Comparison of ENCODE assay signal across 8 cellular contexts in genomic region chr7:73725703-73726466, GRCh38. TPM values are rescaled to one million over a fixed set of nuclear protein-coding genes. Genes with fewer than 3 reads are reported as not detected.
DNase-seq lines count a peak whose midpoint lies in the region; ATAC-seq and TF ChIP-seq lines count a peak whose summit lies in the region.

No MANE protein-coding gene starts in this region.

- no peaks in the 10 kb centered on the region for H3K36me3 Mint-ChIP-seq in activated CD4-positive, alpha-beta T cell treated with anti-CD3 and anti-CD28 coated beads, Interleukin-2, amount 10 ng/mL, durations not matched to agents 24 days and 14 days (ENCODE audit: low read depth)
- no peaks in the 10 kb centered on the region for H3K36me3 Mint-ChIP-seq in chondrocyte (ENCODE audit: low read depth)

- CTCF ChIA-PET in AG04449 (lab: Yijun Ruan, JAX): interaction anchor here (0.6 to 8.6 kb wide), 40 partner anchors 10 to 273 kb away, joined by 3 to 219 read pairs (median 4); partner anchors contain the start of genes ABHD11 and VPS37D

- peaks cover 3% of the 10 kb centered on the region for H3K4me1 Mint-ChIP-seq in activated CD4-positive, alpha-beta T cell treated with anti-CD3 and anti-CD28 coated beads, Interleukin-2, amount 10 ng/mL, durations not matched to agents 24 days and 14 days
- H3K4me1 Mint-ChIP-seq in chondrocyte (ENCODE audit: low read depth): peaks cover 14% of the 10 kb centered on the region

- TF ChIP-seq RAD21 in liver (IDR thresholded peaks at IDR 0.05): peak; percentile 95 to 98

- no peaks in the 10 kb centered on the region for H3K27me3 ChIP-seq in liver (ENCODE audit: control insufficient read depth in 4 of 4, insufficient read depth in 4 of 4, low read length in 3 of 4)

- TF ChIP-seq CTCF in AG04449 (IDR thresholded peaks at IDR 0.05; ENCODE audit: insufficient read depth, low read length, missing control alignments): peak; percentile 99
- TF ChIP-seq CTCF in chondrocyte (IDR thresholded peaks at IDR 0.05): peak; percentile 88
- TF ChIP-seq CTCF in liver (IDR thresholded peaks at IDR 0.05; ENCODE audit: low read depth, low read length, missing input control): peak; percentile 99

- peaks cover 5 to 16% (median 10%) of the 10 kb centered on the region in 4 donors for H3K4me1 ChIP-seq in liver (ENCODE audit: control insufficient read depth in 4 of 4, insufficient read depth in 4 of 4, low read length in 3 of 4)

- no peaks in the 10 kb centered on the region for H3K9me3 ChIP-seq in liver (ENCODE audit: control insufficient read depth in 4 of 4, low read length in 3 of 4)

- POLR2A ChIA-PET in AG04449 (lab: Yijun Ruan, JAX): no interaction called here

- intact Hi-C loops in activated CD4-positive, alpha-beta T cell treated with anti-CD3 and anti-CD28 coated beads, Interleukin-2, amount 10 ng/mL, durations not matched to agents 24 days and 14 days (cut with micrococcal nuclease): loop anchor here (1.0 kb wide), 1 partner anchor 119 kb away; no protein-coding TSS in a partner anchor

- H3K9me3 Mint-ChIP-seq in activated CD4-positive, alpha-beta T cell treated with anti-CD3 and anti-CD28 coated beads, Interleukin-2, amount 10 ng/mL, durations not matched to agents 24 days and 14 days: no peaks in the 10 kb centered on the region
- no peaks in the 10 kb centered on the region for H3K9me3 Mint-ChIP-seq in chondrocyte (ENCODE audit: low read depth)

- H3K36me3 ChIP-seq in liver (ENCODE audit: control insufficient read depth in 4 of 4, insufficient read depth in 3 of 4, low read depth in 1 of 4, low read length in 3 of 4): no peaks in the 10 kb centered on the region

- H3K9ac ChIP-seq in liver (ENCODE audit: low read depth in 1 of 2, low read length in 2 of 2): no peak overlapping the region

- no peak overlapping the region for H3K4me3 Mint-ChIP-seq in activated CD4-positive, alpha-beta T cell treated with anti-CD3 and anti-CD28 coated beads, Interleukin-2, amount 10 ng/mL, durations not matched to agents 24 days and 14 days
- no peak overlapping the region for H3K4me3 Mint-ChIP-seq in chondrocyte (ENCODE audit: unreplicated experiment)

- H3K4me3 ChIP-seq in AG04449 (ENCODE audit: low read depth, low read length) (no peak overlapping the region), liver (ENCODE audit: low read depth in 1 of 3, low read length in 3 of 3) (no peak overlapping the region)

- ATAC-seq in GM18858 (IDR thresholded peaks at IDR 0.05; ENCODE audit: unreplicated experiment) (peak; percentile 57), HG03139 (IDR thresholded peaks at IDR 0.05; ENCODE audit: unreplicated experiment) (peak; percentile 67)

- H3K27ac ChIP-seq in liver (ENCODE audit: low read depth in 1 of 2, low read length in 2 of 2): no peak overlapping the region

- peaks cover 27% of the 10 kb centered on the region for H3K27me3 Mint-ChIP-seq in activated CD4-positive, alpha-beta T cell treated with anti-CD3 and anti-CD28 coated beads, Interleukin-2, amount 10 ng/mL, durations not matched to agents 24 days and 14 days
- H3K27me3 Mint-ChIP-seq in chondrocyte (ENCODE audit: low read depth): peaks cover 2% of the 10 kb centered on the region

- no peak for DNase-seq in AG04449 (ENCODE audit: low read depth, low spot score)
- DNase-seq in NCI-H526 (lab: John Stamatoyannopoulos, UW): peak; percentile 44 to 89
- DNase-seq in activated CD4-positive, alpha-beta T cell treated with anti-CD3 and anti-CD28 coated beads, Interleukin-2, amount 10 ng/mL, durations not matched to agents 24 days and 14 days: peak; percentile 97
- DNase-seq in chondrocyte (ENCODE audit: low spot score): no peak
- peak; percentile 87 to 93 (median 89) for DNase-seq in stimulated activated CD4-positive, alpha-beta T cell treated with anti-CD3 and anti-CD28 coated beads, TNF-alpha, amount 100 ng/mL, for 24 hours (ENCODE audit: low read depth in 3 of 3)

- 11% methylated on average over 8 of the region's 8 CpGs for WGBS in liver

- H3K27ac Mint-ChIP-seq in activated CD4-positive, alpha-beta T cell treated with anti-CD3 and anti-CD28 coated beads, Interleukin-2, amount 10 ng/mL, durations not matched to agents 24 days and 14 days: no peak overlapping the region
- no peak overlapping the region for H3K27ac Mint-ChIP-seq in chondrocyte (ENCODE audit: unreplicated experiment)

TF ChIP-seq in liver, 16 proteins besides CTCF, POLR2A, EP300 and RAD21:
- TF ChIP-seq TAF1 (conservative IDR thresholded peaks at IDR 0.05) (no peak), RXRA (IDR thresholded peaks at IDR 0.05) (peak; percentile 41 to 54), SP1 (IDR thresholded peaks at IDR 0.05) (peak; percentile 45), FOXA2 (IDR thresholded peaks at IDR 0.05) (no peak), HNF4A (conservative IDR thresholded peaks at IDR 0.05) (peak; percentile 40 to 56)

RNA-seq across cellular contexts. Expression of gene STX1A, which starts 6.4 kb away (rescaled TPM):
- total RNA-seq in activated CD4-positive, alpha-beta T cell treated with anti-CD3 and anti-CD28 coated beads, Interleukin-2, amount 10 ng/mL, durations not matched to agents 24 days and 14 days: 19.0 and 19.4 TPM in 2 replicates
- total RNA-seq in chondrocyte: 19.1 to 33.5 TPM (median 20.9 TPM) in 3 replicates
- total RNA-seq in liver: 1 to 10 TPM in 1 of 2 donors, under 1 TPM in 1; 0.79 to 1.9 TPM
- polyA plus RNA-seq in liver: 1 to 10 TPM in 1 of 2 donors, under 1 TPM in 1; 0.49 to 1.4 TPM

RNA-seq across cellular contexts. Expression of gene ABHD11, which starts 12.7 kb away (rescaled TPM):
- 20.8 and 23.0 TPM in 2 replicates for total RNA-seq in activated CD4-positive, alpha-beta T cell treated with anti-CD3 and anti-CD28 coated beads, Interleukin-2, amount 10 ng/mL, durations not matched to agents 24 days and 14 days
- total RNA-seq in chondrocyte (11.2 to 15.3 TPM (median 15.0 TPM) in 3 replicates), liver (1 to 10 TPM; 5.1 to 5.9 TPM)
- 1 to 10 TPM; 7.4 to 7.6 TPM for polyA plus RNA-seq in liver

RNA-seq across cellular contexts. Expression of gene BUD23, which starts 42.5 kb away (rescaled TPM):
- total RNA-seq in activated CD4-positive, alpha-beta T cell treated with anti-CD3 and anti-CD28 coated beads, Interleukin-2, amount 10 ng/mL, durations not matched to agents 24 days and 14 days: 133 TPM in 2 replicates
- 39.2 to 43.4 TPM (median 42.6 TPM) in 3 replicates for total RNA-seq in chondrocyte
- total RNA-seq in liver: 10 to 100 TPM; 19.1 to 33.4 TPM
- polyA plus RNA-seq in liver: 10 to 100 TPM; 42.2 to 52.6 TPM

RNA-seq across cellular contexts. Expression of gene DNAJC30, which starts 42.6 kb away (rescaled TPM):
- total RNA-seq in activated CD4-positive, alpha-beta T cell treated with anti-CD3 and anti-CD28 coated beads, Interleukin-2, amount 10 ng/mL, durations not matched to agents 24 days and 14 days: 9.4 and 10.9 TPM in 2 replicates
- total RNA-seq in chondrocyte (9.5 to 15.2 TPM (median 10.2 TPM) in 3 replicates), liver (1 to 10 TPM; 2.1 to 2.3 TPM)
- 1 to 10 TPM; 7.4 to 8.7 TPM for polyA plus RNA-seq in liver

RNA-seq across cellular contexts. Expression of gene CLDN3, which starts 44.2 kb away (rescaled TPM):
- total RNA-seq in activated CD4-positive, alpha-beta T cell treated with anti-CD3 and anti-CD28 coated beads, Interleukin-2, amount 10 ng/mL, durations not matched to agents 24 days and 14 days: not detected in 2 replicates
- 0.32 TPM in 1 of 3 replicates, not detected in the others for total RNA-seq in chondrocyte
- total RNA-seq in liver: 10 to 100 TPM in 1 of 2 donors, 1 to 10 TPM in 1; 3.6 to 21.1 TPM
- 10 to 100 TPM; 24.7 to 43.0 TPM for polyA plus RNA-seq in liver

Comparison
In these comparisons a context has a peak if more than half of its experiments do, and no peak if none do; other contexts are left out.
1. DNase-seq: peak in NCI-H526 (2 of 2), activated CD4-positive, alpha-beta T cell treated with anti-CD3 and anti-CD28 coated beads, Interleukin-2, amount 10 ng/mL, durations not matched to agents 24 days and 14 days (single experiment) and stimulated activated CD4-positive, alpha-beta T cell treated with anti-CD3 and anti-CD28 coated beads, TNF-alpha, amount 100 ng/mL, for 24 hours (3 of 3); none in AG04449 (single experiment) and chondrocyte (single experiment).
2. Peak in every context shown above with its lines, with median percentiles within 50 percentile points of each other: CTCF ChIP-seq.